In genomic region chr18:58671122-58671940, GRCh38 we compare ENCODE assay signal across 7 cellular contexts. TPM values are rescaled to one million over a fixed set of nuclear protein-coding genes. Genes with fewer than 3 reads are reported as not detected.
A peak's percentile ranks its signal among the peaks of the same experiment; 100 is the strongest.
DNase-seq lines count a peak whose midpoint lies in the region; ATAC-seq and TF ChIP-seq lines count a peak whose summit lies in the region.

Gene MALT1, plus strand, starts transcription at chr18:58671465. Its CDS starts 179 bp downstream, at chr18:58671644.

- no peaks in the 10 kb centered on the region for H3K9me3 Mint-ChIP-seq in T-helper 2 cell treated with Interferon-gamma antibody and Interleukin-4, amounts not matched to agents 5 μg/mL and 100 μg/mL, for 36 hours

- DNase-seq in NCI-H2029 (lab: John Stamatoyannopoulos, UW) (peak; percentile 78), ascending aorta (ENCODE audit: low spot score in 2 of 2) (peak; percentile 61 to 96), hepatic stellate cell (ENCODE audit: low spot score) (peak; percentile 87), retina (peak; percentile 93)
- DNase-seq in T-helper 2 cell treated with Interferon-gamma antibody and Interleukin-4, amounts not matched to agents 5 μg/mL and 100 μg/mL, for 36 hours (ENCODE audit: low spot score) = peak; percentile 93

- H3K4me3 ChIP-seq in ascending aorta = peak within 1 kb of the TSS; percentile 91 to 95

- peaks cover 4% of the 10 kb centered on the region for H3K27me3 Mint-ChIP-seq in T-helper 2 cell treated with Interferon-gamma antibody and Interleukin-4, amounts not matched to agents 5 μg/mL and 100 μg/mL, for 36 hours (ENCODE audit: low read depth)

- peak within 1 kb of the TSS; percentile 96 for H3K27ac Mint-ChIP-seq in T-helper 2 cell treated with Interferon-gamma antibody and Interleukin-4, amounts not matched to agents 5 μg/mL and 100 μg/mL, for 36 hours

- ATAC-seq in GM18505 (IDR thresholded peaks at IDR 0.05; ENCODE audit: unreplicated experiment) (peak; percentile 82), HG02970 (IDR thresholded peaks at IDR 0.05; ENCODE audit: low FRiP score, unreplicated experiment) (peak; percentile 74)

- intact Hi-C loops in ascending aorta (cut with DNase I) = loop anchor here (5.0 kb wide), 2 partner anchors 466 to 686 kb away; partner anchors contain the start of genes LMAN1 and SEC11C

- peaks cover 25% of the 10 kb centered on the region for H3K36me3 Mint-ChIP-seq in T-helper 2 cell treated with Interferon-gamma antibody and Interleukin-4, amounts not matched to agents 5 μg/mL and 100 μg/mL, for 36 hours (ENCODE audit: low read depth)

- H3K27me3 ChIP-seq in ascending aorta = no peaks in the 10 kb centered on the region

- H3K4me1 ChIP-seq in ascending aorta = peaks cover 0 to 7% of the 10 kb centered on the region in 2 donors

- H3K36me3 ChIP-seq in ascending aorta = no peaks in the 10 kb centered on the region

- peak; percentile 95 for TF ChIP-seq POLR2A in GM18505 (IDR thresholded peaks at IDR 0.05; ENCODE audit: borderline replicate concordance, extremely low read depth, insufficient read depth, insufficient read length)

- peak within 1 kb of the TSS; percentile 95 for H3K4me3 Mint-ChIP-seq in T-helper 2 cell treated with Interferon-gamma antibody and Interleukin-4, amounts not matched to agents 5 μg/mL and 100 μg/mL, for 36 hours

- H3K27ac ChIP-seq in ascending aorta = peak within 1 kb of the TSS; percentile 75 to 93

- peak in 1 of 3 experiments; percentile 15 for TF ChIP-seq CTCF in ascending aorta (IDR thresholded peaks at IDR 0.05)

- peaks cover 58% of the 10 kb centered on the region for H3K4me1 Mint-ChIP-seq in T-helper 2 cell treated with Interferon-gamma antibody and Interleukin-4, amounts not matched to agents 5 μg/mL and 100 μg/mL, for 36 hours (ENCODE audit: low read depth)

- no peaks in the 10 kb centered on the region for H3K9me3 ChIP-seq in ascending aorta

RNA-seq across cellular contexts. Expression of gene MALT1, which starts in this region (rescaled TPM):
- total RNA-seq in ascending aorta = 14.5 TPM

Comparison
In these comparisons a context has a peak if more than half of its experiments do, and no peak if none do; other contexts are left out.
1. Peak in every context shown above with its lines: DNase-seq, ATAC-seq, H3K4me3 ChIP-seq and H3K27ac ChIP-seq.